ENCODE assay signal across 33 cellular contexts in genomic region chr12:71321130-71321529, GRCh38.
DNase-seq lines count a peak whose midpoint lies in the region; ATAC-seq, FAIRE-seq and TF ChIP-seq lines count a peak whose summit lies in the region.
"Had no signal": no experiment of that assay in that cellular context is flagged by ENCODE, and none has a peak within 500 bp of the region (broad histone marks: within the 10 kb centered on the region; RNA-seq: fewer than 3 reads in every experiment).

No MANE protein-coding gene starts in this region.

- TF ChIP-seq RAD21 in HepG2 (CRISPR knock-in tag; IDR thresholded peaks at IDR 0.05), result no peak
- TF ChIP-seq RAD21 in K562 (CRISPR knock-in tag; conservative IDR thresholded peaks at IDR 0.05 in 1 of 2, IDR thresholded peaks at IDR 0.05 in 1 of 2), result no peak

- FAIRE-seq in HepG2 (lab: Jason Lieb, UNC) (no peak), K562 (lab: Jason Lieb, UNC) (no peak)
- FAIRE-seq: A204.1, A549, D721Med had no signal

- H3K36me3 ChIP-seq in HepG2 (replicated peaks in 1 of 2; ENCODE audit: control insufficient read depth in 1 of 2, insufficient read depth in 2 of 2, low read length in 2 of 2) (no peaks in the 10 kb centered on the region), right lobe of liver (no peaks in the 10 kb centered on the region), K562 (ENCODE audit: control insufficient read depth, insufficient read depth, low read length) (no peaks in the 10 kb centered on the region)
- H3K36me3 ChIP-seq: BE2C; BLaER1; BLaER1 treated with 17β-estradiol and CSF1 and Interleukin-3, amounts not matched to agents 10 nM and 100 nM had no signal

- POLR2A ChIA-PET in HepG2 (lab: Yijun Ruan, JAX) (no interaction called here), K562 (lab: Yijun Ruan, JAX) (no interaction called here)

- TF ChIP-seq CTCF in HepG2 (CRISPR knock-in tag; IDR thresholded peaks at IDR 0.05) (no peak), right lobe of liver (IDR thresholded peaks at IDR 0.05) (no peak), K562 (IDR thresholded peaks at IDR 0.05 in 2 of 3, conservative IDR thresholded peaks at IDR 0.05 in 1 of 3; ENCODE audit: insufficient read depth in 2 of 3, low read depth in 1 of 3, low read length in 3 of 3) (no peak)

- BruUV-seq in HepG2 (replicated peaks; lab: Mats Ljungman, UMichigan) (no TSS peak), K562 (replicated peaks; lab: Mats Ljungman, UMichigan) (no TSS peak)

- H3K9me1 ChIP-seq in K562 (ENCODE audit: control insufficient read depth, insufficient read depth, low read length), result no peaks in the 10 kb centered on the region

- ATAC-seq in HepG2 (no peak), right lobe of liver (no peak), K562 (no peak)
- ATAC-seq: A549; CD8-positive, alpha-beta T cell had no signal

- TF ChIP-seq POLR2A in HepG2 (IDR thresholded peaks at IDR 0.05; ENCODE audit: insufficient read depth in 1 of 2, low read depth in 2 of 2, low read length in 2 of 2), result no peak
- no peak for TF ChIP-seq POLR2A in right lobe of liver (IDR thresholded peaks at IDR 0.05)
- no peak for TF ChIP-seq POLR2A in K562 (conservative IDR thresholded peaks at IDR 0.05)

- intact Hi-C loops in HepG2 (cut with micrococcal nuclease; ENCODE audit: unreplicated experiment) (no loop called here), right lobe of liver (cut with DNase I) (no loop called here), K562 (cut with micrococcal nuclease) (no loop called here)

- H3K4me2 ChIP-seq in HepG2 (ENCODE audit: low read depth, low read length), result no peak overlapping the region
- H3K4me2 ChIP-seq in K562 (ENCODE audit: insufficient read depth, low read length), result no peak overlapping the region
- H3K4me2 ChIP-seq: A549; BLaER1; BLaER1 treated with 17β-estradiol and CSF1 and Interleukin-3, amounts not matched to agents 10 nM and 100 nM had no signal

- CTCF ChIA-PET in HepG2 (lab: Yijun Ruan, JAX; ENCODE audit: low intra/inter-chr PET ratio, low total read pairs), result no interaction called here
- CTCF ChIA-PET in K562 (lab: Yijun Ruan, JAX; ENCODE audit: low intra/inter-chr PET ratio), result no interaction called here

- in situ Hi-C loops in HepG2 (cut with HindIII; ENCODE audit: extremely low pct_ligation_motif_present, low pct_unique_long_range_greater_than_20kb), result no loop called here
- in situ Hi-C loops in KBM-7 (cut with MboI; ENCODE audit: low pct_unique_long_range_greater_than_20kb, low sequenced_read_pairs), result no loop called here
- in situ Hi-C loops in K562 (cut with MboI), result no loop called here

- H3K27me3 ChIP-seq in HepG2 (ENCODE audit: control insufficient read depth in 1 of 2, insufficient read depth in 2 of 2, low read length in 2 of 2) (no peaks in the 10 kb centered on the region), right lobe of liver (no peaks in the 10 kb centered on the region), K562 (ENCODE audit: control insufficient read depth in 2 of 2, insufficient read depth in 2 of 2, low read length in 2 of 2) (no peaks in the 10 kb centered on the region)
- H3K27me3 ChIP-seq: BE2C; BLaER1; BLaER1 treated with 17β-estradiol and CSF1 and Interleukin-3, amounts not matched to agents 10 nM and 100 nM had no signal

- no peak for DNase-seq in HepG2 (ENCODE audit: low spot score)
- no peak for DNase-seq in right lobe of liver
- DNase-seq in KBM-7, result peak; percentile 33
- DNase-seq in OCI-M1 (lab: John Stamatoyannopoulos, UW), result peak; percentile 14
- no peak for DNase-seq in K562 (ENCODE audit: extremely low read depth in 1 of 4, low spot score in 3 of 4)
- DNase-seq in cerebellum (ENCODE audit: low spot score), result no peak
- DNase-seq in SIG-M5 (lab: John Stamatoyannopoulos, UW), result no peak
- no peak for DNase-seq in DMS79 (lab: John Stamatoyannopoulos, UW)
- DNase-seq: 8988T; ACHN; AML-193; BE2C; C1 segment of cervical spinal cord; Caco-2; Calu3; CD4-positive, alpha-beta memory T cell; CD4-positive, alpha-beta T cell; CD4-positive, CD25-positive, alpha-beta regulatory T cell; CD8-positive, alpha-beta memory T cell; CD8-positive, alpha-beta T cell; COR-L47; DMS 273 treated with DMSO at 0.1 percent for 48 hours; DMS153; DMS79 treated with DMSO at 0.1 percent for 48 hours; DND-41; EL had no signal

- H3K4me3 ChIP-seq in HepG2 (replicated peaks in 1 of 3; ENCODE audit: insufficient read depth in 1 of 3, low read depth in 2 of 3, low read length in 3 of 3) (no peak overlapping the region), right lobe of liver (no peak overlapping the region), K562 (no peak overlapping the region)
- H3K4me3 ChIP-seq: A549; BLaER1; BLaER1 treated with 17β-estradiol and CSF1 and Interleukin-3, amounts not matched to agents 10 nM and 100 nM had no signal

- H3K79me2 ChIP-seq in HepG2 (ENCODE audit: insufficient read depth, low read length), result no peaks in the 10 kb centered on the region
- H3K79me2 ChIP-seq in K562 (ENCODE audit: control insufficient read depth, insufficient read depth, low read length), result no peaks in the 10 kb centered on the region

- H4K20me1 ChIP-seq in HepG2 (ENCODE audit: insufficient read depth, low read length) (no peaks in the 10 kb centered on the region), K562 (replicated peaks; ENCODE audit: control insufficient read depth, insufficient read depth, low read length) (no peaks in the 10 kb centered on the region)
- H4K20me1 ChIP-seq: BLaER1; BLaER1 treated with 17β-estradiol and CSF1 and Interleukin-3, amounts not matched to agents 10 nM and 100 nM had no signal

- H3K9me3 ChIP-seq in HepG2 (ENCODE audit: low read length), result peaks cover 23% of the 10 kb centered on the region
- peaks cover 0 to 9% (median 0%) of the 10 kb centered on the region in 4 donors for H3K9me3 ChIP-seq in right lobe of liver
- peaks cover 13% of the 10 kb centered on the region for H3K9me3 ChIP-seq in K562 (replicated peaks; ENCODE audit: control insufficient read depth, insufficient read depth, low read depth, low read length)

- H2AFZ ChIP-seq in HepG2 (ENCODE audit: low read length) (no peak overlapping the region), K562 (ENCODE audit: low read depth, low read length) (no peak overlapping the region)

- WGBS in HepG2 (ENCODE audit: low lambda C conversion rate), result 0% methylated on average over 1 of the region's 1 CpG
- 50% methylated on average over 1 of the region's 1 CpG for WGBS in right lobe of liver (ENCODE audit: insufficient coverage, low coverage, low lambda C conversion rate, missing lambda C conversion rate)
- WGBS in K562 (ENCODE audit: insufficient coverage, low coverage, missing lambda C conversion rate), result 72% methylated on average over 1 of the region's 1 CpG

- H3K9ac ChIP-seq in HepG2 (ENCODE audit: insufficient read depth, low read depth, low read length) (no peak overlapping the region), K562 (ENCODE audit: insufficient read depth in 1 of 2, low read depth in 2 of 2, low read length in 2 of 2) (no peak overlapping the region)
- H3K9ac ChIP-seq: BLaER1; BLaER1 treated with 17β-estradiol and CSF1 and Interleukin-3, amounts not matched to agents 10 nM and 100 nM had no signal

- H3K27ac ChIP-seq in HepG2 (ENCODE audit: extremely low read length, insufficient read depth, low read length) (no peak overlapping the region), right lobe of liver (no peak overlapping the region), K562 (ENCODE audit: extremely low read depth, low read depth, low read length) (no peak overlapping the region)
- H3K27ac ChIP-seq: 22Rv1; A549; BLaER1; BLaER1 treated with 17β-estradiol and CSF1 and Interleukin-3, amounts not matched to agents 10 nM and 100 nM; C4-2B had no signal

- H3K4me1 ChIP-seq in HepG2 (ENCODE audit: insufficient read depth, low read length) (no peaks in the 10 kb centered on the region), right lobe of liver (no peaks in the 10 kb centered on the region), K562 (replicated peaks in 1 of 2; ENCODE audit: control insufficient read depth in 2 of 2, insufficient read depth in 2 of 2, low read length in 2 of 2) (no peaks in the 10 kb centered on the region)
- H3K4me1 ChIP-seq: A549; BE2C; BLaER1; BLaER1 treated with 17β-estradiol and CSF1 and Interleukin-3, amounts not matched to agents 10 nM and 100 nM; Caco-2 had no signal

- no peak for TF ChIP-seq EP300 in HepG2 (IDR thresholded peaks at IDR 0.05; ENCODE audit: low read depth in 2 of 2, low read length in 2 of 2)
- no peak for TF ChIP-seq EP300 in HepG2 (CRISPR knock-in tag; IDR thresholded peaks at IDR 0.05; ENCODE audit: borderline replicate concordance)
- no peak for TF ChIP-seq EP300 in K562 (IDR thresholded peaks at IDR 0.05; ENCODE audit: low read length)

TF ChIP-seq in HepG2, 621 proteins besides CTCF, POLR2A, EP300 and RAD21:
- no peak for TF ChIP-seq ZSCAN30 (CRISPR knock-in tag; IDR thresholded peaks at IDR 0.05)
- peak; percentile 68; the same call in 1 of the 2 replicates for TF ChIP-seq ZNF160 (CRISPR knock-in tag; IDR thresholded peaks at IDR 0.05)

Comparison
In these comparisons a context has a peak if more than half of its experiments do, and no peak if none do; other contexts are left out.
1. DNase-seq: peak in KBM-7 (single experiment) and OCI-M1 (single experiment); none in HepG2 (single experiment), right lobe of liver (0 of 3), K562 (0 of 4), cerebellum (single experiment), SIG-M5 (single experiment) and DMS79 (single experiment).
2. Of the 241 proteins assayed by ChIP-seq in both HepG2 and K562: peak only in HepG2: none; only in K562: ADNP; in both: none; in neither: 237; mixed calls (peak in some experiments, not most) for 3.